Comparison of ENCODE assay signal across 24 cellular contexts in the genomic region with DNA sequence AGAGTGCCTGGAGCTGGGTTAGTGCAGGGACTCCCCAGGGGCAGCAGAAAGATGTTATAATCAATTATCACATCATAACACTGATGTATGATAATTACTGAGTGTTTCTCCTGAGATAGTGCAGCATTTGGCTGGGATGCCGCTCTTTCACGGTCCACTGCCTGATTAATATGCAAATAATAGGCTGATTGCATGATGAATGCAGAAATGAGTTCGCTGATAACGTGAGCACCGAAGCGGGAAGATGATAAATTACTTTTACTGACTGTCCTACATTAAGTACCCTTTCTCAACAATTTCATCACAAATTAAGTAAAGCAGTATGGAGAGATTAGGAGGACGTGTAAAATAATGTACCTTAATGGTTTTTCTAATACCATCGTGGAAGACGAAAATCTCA.
"Had no signal": no experiment of that assay in that cellular context is flagged by ENCODE, and none has a peak within 500 bp of the region (broad histone marks: within the 10 kb centered on the region; RNA-seq: fewer than 3 reads in every experiment).

No MANE protein-coding gene starts in this region.

- FAIRE-seq: astrocyte had no signal

- DNase-seq: activated B cell treated with CpG ODN at 0.5 μM for 24 hours; activated CD4-positive, alpha-beta T cell treated with anti-CD3 and anti-CD28 coated beads, Interleukin-2, amount 50 U/mL, for 1 hour; activated CD8-positive, alpha-beta T cell treated with anti-CD3 and anti-CD28 coated beads for 36 hours; activated gamma-delta T cell treated with Interleukin-2 at 50 U/mL for 16 hours; activated naive CD4-positive, alpha-beta T cell treated with anti-CD3 and anti-CD28 coated beads, Interleukin-2, amount 50 U/mL, for 16 hours; activated T-cell treated with anti-CD3 and anti-CD28 coated beads, Interleukin-2, amount 50 U/mL, for 4 hours; amniotic stem cell; endodermal cell; foreskin keratinocyte; islet precursor cell; left ventricle myocardium inferior; mesendoderm; natural killer cell; occipital lobe; psoas muscle; stimulated activated CD4-positive, alpha-beta T cell treated with anti-CD3 and anti-CD28 coated beads, Interleukin-1b, Interleukin-23, amount 100 ng/mL, for 48 hours; stimulated activated CD4-positive, alpha-beta T cell treated with anti-CD3 and anti-CD28 coated beads, Interleukin-4, amount 100 ng/mL, for 4 hours; stimulated activated CD8-positive, alpha-beta memory T cell treated with anti-CD3 and anti-CD28 coated beads, Interleukin-4, amount 100 ng/mL, for 48 hours; stomach; thyroid gland; upper lobe of left lung had no signal

- ATAC-seq: activated CD8-positive, alpha-beta T cell treated with anti-CD3 and anti-CD28 coated beads for 36 hours; activated T-cell treated with anti-CD3 and anti-CD28 coated beads, Interleukin-2, amount 50 U/mL, for 4 hours; activated T-helper 17 cell treated with anti-CD3 and anti-CD28 coated beads, Interleukin-2, amount 50 U/mL, for 72 hours; foreskin keratinocyte; natural killer cell; stimulated activated memory B cell treated with anti-CD40 and anti-IgM and Interleukin-4, amounts not matched to agents 10 μg/mL and 1 μg/mL and 100 μg/mL, for 72 hours had no signal
